Comparison of ENCODE assay signal across 30 cellular contexts in the genomic region with DNA sequence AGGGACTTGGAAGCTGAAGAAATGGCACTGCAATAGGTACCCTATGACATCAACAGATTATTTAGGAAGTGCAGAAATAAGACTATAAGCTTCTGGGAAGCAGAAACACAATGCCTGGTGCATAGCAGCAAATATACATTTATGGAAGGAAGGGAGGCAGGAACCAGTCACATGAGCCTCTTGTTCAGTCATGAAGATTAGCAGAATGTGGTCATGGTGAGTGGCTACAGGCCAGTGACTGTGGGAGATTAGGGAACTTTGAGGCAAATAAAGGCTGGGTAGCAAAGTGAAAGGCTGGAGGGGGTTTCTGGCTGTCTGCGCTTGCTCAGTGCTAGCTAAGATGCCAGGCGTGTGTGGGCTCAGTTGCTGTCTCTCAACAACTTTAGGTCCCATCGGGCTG.
"Had no signal": no experiment of that assay in that cellular context is flagged by ENCODE, and none has a peak within 500 bp of the region (broad histone marks: within the 10 kb centered on the region; RNA-seq: fewer than 3 reads in every experiment).

No MANE protein-coding gene starts in this region.

- H3K36me3 Mint-ChIP-seq: WTC11 had no signal

- H3K27me3 Mint-ChIP-seq: activated CD4-positive, alpha-beta memory T cell treated with anti-CD3 and anti-CD28 coated beads for 36 hours; T-helper 17 cell had no signal

- H3K9me3 Mint-ChIP-seq: activated CD4-positive, alpha-beta memory T cell treated with anti-CD3 and anti-CD28 coated beads for 36 hours; activated naive CD4-positive, alpha-beta T cell treated with anti-CD3 and anti-CD28 coated beads for 36 hours; activated naive CD4-positive, alpha-beta T cell treated with anti-CD3 and anti-CD28 coated beads, Interleukin-2, amount 50 U/mL, for 72 hours; activated T-cell treated with anti-CD3 and anti-CD28 coated beads, Interleukin-2, amount 50 U/mL, for 4 hours; activated T-helper 1 cell treated with anti-CD3 and anti-CD28 coated beads, Interleukin-12 subunit alpha, Interleukin-12 subunit beta, Interleukin-2, Interleukin-4 antibody, amounts not matched to agents 30 ng/mL and 10 ng/mL and 1 ng/mL, durations not matched to agents 14 hours and 24 hours and 36 hours; WTC11 had no signal

- H3K4me3 Mint-ChIP-seq: activated CD4-positive, alpha-beta memory T cell treated with anti-CD3 and anti-CD28 coated beads for 36 hours; activated naive CD4-positive, alpha-beta T cell treated with anti-CD3 and anti-CD28 coated beads for 36 hours; activated T-cell treated with anti-CD3 and anti-CD28 coated beads, Interleukin-2, amount 50 U/mL, for 4 hours; activated T-helper 1 cell treated with anti-CD3 and anti-CD28 coated beads, Interleukin-12 subunit alpha, Interleukin-12 subunit beta, Interleukin-2, Interleukin-4 antibody, amounts not matched to agents 30 ng/mL and 10 ng/mL and 1 ng/mL, durations not matched to agents 14 hours and 24 hours and 36 hours; T-helper 17 cell; WTC11 had no signal

- H3K27ac Mint-ChIP-seq: activated CD4-positive, alpha-beta memory T cell treated with anti-CD3 and anti-CD28 coated beads for 36 hours; activated naive CD4-positive, alpha-beta T cell treated with anti-CD3 and anti-CD28 coated beads for 36 hours; activated naive CD4-positive, alpha-beta T cell treated with anti-CD3 and anti-CD28 coated beads, Interleukin-2, amount 50 U/mL, for 72 hours; WTC11 had no signal

- DNase-seq: activated CD4-positive, alpha-beta memory T cell treated with anti-CD3 and anti-CD28 coated beads for 36 hours; activated CD4-positive, alpha-beta T cell treated with anti-CD3 and anti-CD28 coated beads for 4 hours; activated CD4-positive, alpha-beta T cell treated with anti-CD3 and anti-CD28 coated beads, Interleukin-2, amount 50 U/mL, for 1 hour; activated CD8-positive, alpha-beta memory T cell treated with anti-CD3 and anti-CD28 coated beads, Interleukin-2, amount 50 U/mL, for 4 hours; activated gamma-delta T cell treated with Interleukin-2 at 50 U/mL for 16 hours; activated naive CD4-positive, alpha-beta T cell treated with anti-CD3 and anti-CD28 coated beads for 36 hours; activated T-cell treated with anti-CD3 and anti-CD28 coated beads for 4 hours; activated T-cell treated with anti-CD3 and anti-CD28 coated beads, Interleukin-2, amount 50 U/mL, for 4 hours; anterior cingulate cortex; brain microvascular endothelial cell; central memory CD4-positive, alpha-beta T cell; Kasumi-1; KG1; MM.1S; NCI-H1048; NCI-H1105 treated with DMSO at 0.1 percent for 48 hours; NCI-H1436; NCI-H1694; NCI-H1930; NCI-H2081 treated with DMSO at 0.1 percent for 48 hours; NCI-H226; NCI-H524 treated with DMSO at 0.1 percent for 48 hours; NCI-H748 treated with DMSO at 0.1 percent for 48 hours; NK-92 treated with Interleukin-12 subunit alpha and Interleukin-12 subunit beta, amount 100 ng/mL, for 24 hours; SHP77; T-helper 17 cell; T-helper 9 cell had no signal
